11 cellular contexts compared by ENCODE assay signal in genomic region chr7:66859794-66860645, GRCh38.
DNase-seq lines count a peak whose midpoint lies in the region; ATAC-seq and TF ChIP-seq lines count a peak whose summit lies in the region.
"Had no signal": no experiment of that assay in that cellular context is flagged by ENCODE, and none has a peak within 500 bp of the region (broad histone marks: within the 10 kb centered on the region; RNA-seq: fewer than 3 reads in every experiment).

No MANE protein-coding gene starts in this region.

- H3K4me1 Mint-ChIP-seq in CD8-positive, alpha-beta T cell (ENCODE audit: low read depth) = peaks cover 6% of the 10 kb centered on the region
- H3K4me1 Mint-ChIP-seq in activated naive CD8-positive, alpha-beta T cell treated with anti-CD3 and anti-CD28 coated beads, Interleukin-2, amount 50 U/mL, for 24 hours = peaks cover 20% of the 10 kb centered on the region
- H3K4me1 Mint-ChIP-seq in stimulated activated memory B cell treated with anti-CD40 and anti-IgM and Interleukin-4, amounts not matched to agents 10 μg/mL and 1 μg/mL and 100 μg/mL, for 72 hours = no peaks in the 10 kb centered on the region

- no peak overlapping the region for H2AK5ac ChIP-seq in mesendoderm (ENCODE audit: low read length)

- no peak overlapping the region for H3K18ac ChIP-seq in mesendoderm (ENCODE audit: low read length)

- POLR2A ChIA-PET in CD8-positive, alpha-beta T cell (lab: Charles Lee) = no interaction called here

- CTCF ChIA-PET in CD8-positive, alpha-beta T cell (lab: Charles Lee) = interaction anchor here (1.4 kb wide), 1 partner anchor 16 kb away, joined by 3 read pairs; no protein-coding TSS in a partner anchor

- H3K9me3 Mint-ChIP-seq in CD8-positive, alpha-beta T cell = no peaks in the 10 kb centered on the region
- H3K9me3 Mint-ChIP-seq in activated naive CD8-positive, alpha-beta T cell treated with anti-CD3 and anti-CD28 coated beads, Interleukin-2, amount 50 U/mL, for 24 hours = no peaks in the 10 kb centered on the region
- no peaks in the 10 kb centered on the region for H3K9me3 Mint-ChIP-seq in stimulated activated memory B cell treated with anti-CD40 and anti-IgM and Interleukin-4, amounts not matched to agents 10 μg/mL and 1 μg/mL and 100 μg/mL, for 72 hours

- H3K79me1 ChIP-seq in mesendoderm (ENCODE audit: low read length) = no peaks in the 10 kb centered on the region

- H3K4ac ChIP-seq in mesendoderm (ENCODE audit: low read depth, low read length) = no peak overlapping the region

- H3K36me3 Mint-ChIP-seq in CD8-positive, alpha-beta T cell = peaks cover 57% of the 10 kb centered on the region
- peaks cover 4% of the 10 kb centered on the region for H3K36me3 Mint-ChIP-seq in activated naive CD8-positive, alpha-beta T cell treated with anti-CD3 and anti-CD28 coated beads, Interleukin-2, amount 50 U/mL, for 24 hours (ENCODE audit: low read depth)
- H3K36me3 Mint-ChIP-seq in stimulated activated memory B cell treated with anti-CD40 and anti-IgM and Interleukin-4, amounts not matched to agents 10 μg/mL and 1 μg/mL and 100 μg/mL, for 72 hours = peaks cover 54% of the 10 kb centered on the region

- H2BK5ac ChIP-seq in mesendoderm (ENCODE audit: low read length) = no peak overlapping the region

- no peak overlapping the region for H3K4me3 ChIP-seq in CD8-positive, alpha-beta T cell (ENCODE audit: low read depth, low read length)
- H3K4me3 ChIP-seq in mesendoderm (ENCODE audit: low read length) (no peak overlapping the region), SJCRH30 (no peak overlapping the region)
- H3K4me3 ChIP-seq: SJSA1 had no signal

- no peak for DNase-seq in CD8-positive, alpha-beta T cell
- DNase-seq in NCI-H226 (peak; percentile 14), mesendoderm (peak; percentile 63), SJCRH30 (no peak), NCI-H82 (lab: John Stamatoyannopoulos, UW) (no peak)
- peak; percentile 40 for DNase-seq in activated naive CD8-positive, alpha-beta T cell treated with anti-CD3 and anti-CD28 coated beads, Interleukin-2, amount 50 U/mL, for 24 hours
- DNase-seq: foreskin melanocyte had no signal

- H3K56ac ChIP-seq in mesendoderm (ENCODE audit: low read length) = no peak overlapping the region

- H3K4me2 ChIP-seq in mesendoderm (ENCODE audit: low read length) = no peak overlapping the region

- no CpG with 5 or more reads among the region's 10 CpGs for WGBS in mesendoderm (ENCODE audit: extremely low coverage, insufficient coverage, low lambda C conversion rate)

- no peak overlapping the region for H3K27ac ChIP-seq in CD8-positive, alpha-beta T cell (ENCODE audit: low read depth, low read length)
- H3K27ac ChIP-seq in mesendoderm (ENCODE audit: low read depth, low read length) = no peak overlapping the region
- H3K27ac ChIP-seq in SJCRH30 = no peak overlapping the region
- H3K27ac ChIP-seq: C4-2B, SJSA1 had no signal

- no peaks in the 10 kb centered on the region for H3K27me3 Mint-ChIP-seq in CD8-positive, alpha-beta T cell (ENCODE audit: low read depth)
- no peaks in the 10 kb centered on the region for H3K27me3 Mint-ChIP-seq in activated naive CD8-positive, alpha-beta T cell treated with anti-CD3 and anti-CD28 coated beads, Interleukin-2, amount 50 U/mL, for 24 hours
- no peaks in the 10 kb centered on the region for H3K27me3 Mint-ChIP-seq in stimulated activated memory B cell treated with anti-CD40 and anti-IgM and Interleukin-4, amounts not matched to agents 10 μg/mL and 1 μg/mL and 100 μg/mL, for 72 hours

- H3K4me3 Mint-ChIP-seq in CD8-positive, alpha-beta T cell = no peak overlapping the region
- peak overlapping the region; percentile 50 for H3K4me3 Mint-ChIP-seq in activated naive CD8-positive, alpha-beta T cell treated with anti-CD3 and anti-CD28 coated beads, Interleukin-2, amount 50 U/mL, for 24 hours
- no peak overlapping the region for H3K4me3 Mint-ChIP-seq in stimulated activated memory B cell treated with anti-CD40 and anti-IgM and Interleukin-4, amounts not matched to agents 10 μg/mL and 1 μg/mL and 100 μg/mL, for 72 hours

- peak overlapping the region; percentile 66 for H3K27ac Mint-ChIP-seq in CD8-positive, alpha-beta T cell
- H3K27ac Mint-ChIP-seq in activated naive CD8-positive, alpha-beta T cell treated with anti-CD3 and anti-CD28 coated beads, Interleukin-2, amount 50 U/mL, for 24 hours = peak overlapping the region; percentile 88
- no peak overlapping the region for H3K27ac Mint-ChIP-seq in stimulated activated memory B cell treated with anti-CD40 and anti-IgM and Interleukin-4, amounts not matched to agents 10 μg/mL and 1 μg/mL and 100 μg/mL, for 72 hours

- no peak overlapping the region for H2BK15ac ChIP-seq in mesendoderm (replicated peaks; ENCODE audit: low read depth)

- H4K8ac ChIP-seq in mesendoderm (ENCODE audit: low read depth, low read length) = no peak overlapping the region

- ATAC-seq in CD8-positive, alpha-beta T cell = peak; percentile 38
- ATAC-seq in activated naive CD8-positive, alpha-beta T cell treated with anti-CD3 and anti-CD28 coated beads, Interleukin-2, amount 50 U/mL, for 24 hours = peak; percentile 100
- no peak for ATAC-seq in stimulated activated memory B cell treated with anti-CD40 and anti-IgM and Interleukin-4, amounts not matched to agents 10 μg/mL and 1 μg/mL and 100 μg/mL, for 72 hours
- no peak for ATAC-seq in GM18907 (IDR thresholded peaks at IDR 0.05; ENCODE audit: unreplicated experiment)

- H4K5ac ChIP-seq in mesendoderm (ENCODE audit: low read length) = no peak overlapping the region

- no peaks in the 10 kb centered on the region for H3K4me1 ChIP-seq in CD8-positive, alpha-beta T cell (ENCODE audit: insufficient read depth, low read length)
- H3K4me1 ChIP-seq in mesendoderm (ENCODE audit: control insufficient read depth, low read depth, low read length) (no peaks in the 10 kb centered on the region), SJCRH30 (no peaks in the 10 kb centered on the region)
- H3K4me1 ChIP-seq: SJSA1 had no signal

- H2BK120ac ChIP-seq in mesendoderm (ENCODE audit: low read depth, low read length) = no peak overlapping the region

- H3K9ac ChIP-seq in mesendoderm (ENCODE audit: low read length) = no peak overlapping the region

- no peak for TF ChIP-seq CTCF in CD8-positive, alpha-beta T cell (IDR thresholded peaks at IDR 0.05)

- no peaks in the 10 kb centered on the region for H3K36me3 ChIP-seq in CD8-positive, alpha-beta T cell (ENCODE audit: insufficient read depth, low read length)
- H3K36me3 ChIP-seq in mesendoderm (ENCODE audit: control insufficient read depth, insufficient read depth, low read length) = no peaks in the 10 kb centered on the region
- H3K36me3 ChIP-seq in SJCRH30 = 0 out of 2 replicates have a peak, but pooled peaks cover 6% of the 10 kb centered on the region

- intact Hi-C loops in CD8-positive, alpha-beta T cell (cut with DNase I, micrococcal nuclease) = no loop called here

- H3K79me2 ChIP-seq in mesendoderm (ENCODE audit: control insufficient read depth, insufficient read depth, low read length) = no peaks in the 10 kb centered on the region

- no peak overlapping the region for H3K23ac ChIP-seq in mesendoderm (ENCODE audit: low read length)

- H3K9me3 ChIP-seq in CD8-positive, alpha-beta T cell (ENCODE audit: low read length) = no peaks in the 10 kb centered on the region
- H3K9me3 ChIP-seq in SJCRH30 (replicated peaks) = no peaks in the 10 kb centered on the region
- H3K9me3 ChIP-seq: SJSA1 had no signal

- H3K27me3 ChIP-seq in CD8-positive, alpha-beta T cell (ENCODE audit: insufficient read depth, low read length) = no peaks in the 10 kb centered on the region
- H3K27me3 ChIP-seq in mesendoderm (ENCODE audit: insufficient read depth, low read length, poor library complexity) (no peaks in the 10 kb centered on the region), SJCRH30 (no peaks in the 10 kb centered on the region)
- H3K27me3 ChIP-seq: SJSA1 had no signal

Comparison
In these comparisons a context has a peak if more than half of its experiments do, and no peak if none do; other contexts are left out.
1. ATAC-seq: peak in CD8-positive, alpha-beta T cell (single experiment) and activated naive CD8-positive, alpha-beta T cell treated with anti-CD3 and anti-CD28 coated beads, Interleukin-2, amount 50 U/mL, for 24 hours (single experiment); none in stimulated activated memory B cell treated with anti-CD40 and anti-IgM and Interleukin-4, amounts not matched to agents 10 μg/mL and 1 μg/mL and 100 μg/mL, for 72 hours (single experiment) and GM18907 (single experiment).
2. DNase-seq: peak in NCI-H226 (single experiment), activated naive CD8-positive, alpha-beta T cell treated with anti-CD3 and anti-CD28 coated beads, Interleukin-2, amount 50 U/mL, for 24 hours (single experiment) and mesendoderm (single experiment); none in CD8-positive, alpha-beta T cell (0 of 7), SJCRH30 (0 of 2) and NCI-H82 (single experiment).